Comparison of ENCODE assay signal across 13 cellular contexts in genomic region chr6:25301358-25301757, GRCh38. TPM values are rescaled to one million over a fixed set of nuclear protein-coding genes. Genes with fewer than 3 reads are reported as not detected.
A peak's percentile ranks its signal among the peaks of the same experiment; 100 is the strongest.
DNase-seq lines count a peak whose midpoint lies in the region; ATAC-seq, FAIRE-seq and TF ChIP-seq lines count a peak whose summit lies in the region.
"Had no signal": no experiment of that assay in that cellular context is flagged by ENCODE, and none has a peak within 500 bp of the region (broad histone marks: within the 10 kb centered on the region; RNA-seq: fewer than 3 reads in every experiment).

No MANE protein-coding gene starts in this region.

- WGBS in K562 (ENCODE audit: insufficient coverage, low coverage, missing lambda C conversion rate), result 0% methylated on average over 3 of the region's 3 CpGs
- 56 to 66% methylated on average over 3 of the region's 3 CpGs for WGBS in thyroid gland, 2 donors

- intact Hi-C loops in K562 (cut with micrococcal nuclease), result no loop called here
- intact Hi-C loops in thyroid gland (cut with DNase I), result no loop called here

- no peaks in the 10 kb centered on the region for H3K36me3 ChIP-seq in BLaER1 treated with 17β-estradiol and CSF1 and Interleukin-3, amounts not matched to agents 10 nM and 100 nM
- no peaks in the 10 kb centered on the region for H3K36me3 ChIP-seq in K562 (ENCODE audit: control insufficient read depth, insufficient read depth, low read length)
- no peaks in the 10 kb centered on the region for H3K36me3 ChIP-seq in thyroid gland
- H3K36me3 ChIP-seq: neural progenitor cell had no signal

- FAIRE-seq in K562 (lab: Jason Lieb, UNC), result no peak

- no peak for TF ChIP-seq POLR2A in K562 (conservative IDR thresholded peaks at IDR 0.05)
- TF ChIP-seq POLR2A in thyroid gland (IDR thresholded peaks at IDR 0.05), result no peak

- in situ Hi-C loops in K562 (cut with MboI), result no loop called here

- no peak overlapping the region for H2AFZ ChIP-seq in K562 (ENCODE audit: low read depth, low read length)
- H2AFZ ChIP-seq: GM23248, neural progenitor cell had no signal

- TF ChIP-seq RAD21 in K562 (CRISPR knock-in tag; conservative IDR thresholded peaks at IDR 0.05 in 1 of 2, IDR thresholded peaks at IDR 0.05 in 1 of 2), result no peak

- peaks cover 4 to 19% (median 11%) of the 10 kb centered on the region in 10 experiments; a peak in 18 of 20 replicates for H3K4me1 ChIP-seq in BLaER1 treated with 17β-estradiol and CSF1 and Interleukin-3, amounts not matched to agents 10 nM and 100 nM
- H3K4me1 ChIP-seq in K562 (replicated peaks in 1 of 2; ENCODE audit: control insufficient read depth in 2 of 2, insufficient read depth in 2 of 2, low read length in 2 of 2) (no peaks in the 10 kb centered on the region), thyroid gland (peaks cover 7 to 45% of the 10 kb centered on the region in 2 donors)

- H3K4me2 ChIP-seq in BLaER1 treated with 17β-estradiol and CSF1 and Interleukin-3, amounts not matched to agents 10 nM and 100 nM, result peak overlapping the region; percentile 0 to 78 (median 49); a peak in 18 of 22 replicates
- H3K4me2 ChIP-seq in K562 (ENCODE audit: insufficient read depth, low read length), result no peak overlapping the region
- H3K4me2 ChIP-seq: neural progenitor cell had no signal

- ATAC-seq in GM21737 (IDR thresholded peaks at IDR 0.05; ENCODE audit: unreplicated experiment) (peak; percentile 46), K562 (no peak)
- ATAC-seq: activated CD4-positive, alpha-beta T cell treated with anti-CD3 and anti-CD28 coated beads for 36 hours; Right ventricle myocardium inferior had no signal

- peaks cover 0 to 5% (median 0%) of the 10 kb centered on the region in 11 experiments; a peak in 3 of 22 replicates for H3K9me3 ChIP-seq in BLaER1 treated with 17β-estradiol and CSF1 and Interleukin-3, amounts not matched to agents 10 nM and 100 nM (replicated peaks in 1 of 11)
- H3K9me3 ChIP-seq in K562 (replicated peaks; ENCODE audit: control insufficient read depth, insufficient read depth, low read depth, low read length) (no peaks in the 10 kb centered on the region), thyroid gland (no peaks in the 10 kb centered on the region)

- H3K27ac ChIP-seq in BLaER1 treated with 17β-estradiol and CSF1 and Interleukin-3, amounts not matched to agents 10 nM and 100 nM, result peak overlapping the region in 9 of 11 experiments; percentile 7 to 60 (median 50); a peak in 15 of 22 replicates
- H3K27ac ChIP-seq in K562 (ENCODE audit: extremely low read depth, low read depth, low read length), result no peak overlapping the region
- H3K27ac ChIP-seq in thyroid gland, result no peak overlapping the region
- H3K27ac ChIP-seq: GM23248, neural progenitor cell had no signal

- BruUV-seq in K562 (replicated peaks; lab: Mats Ljungman, UMichigan), result no TSS peak

- CTCF ChIA-PET in K562 (lab: Yijun Ruan, JAX; ENCODE audit: low intra/inter-chr PET ratio), result no interaction called here

- no peaks in the 10 kb centered on the region for H3K9me1 ChIP-seq in K562 (ENCODE audit: control insufficient read depth, insufficient read depth, low read length)

- POLR2A ChIA-PET in K562 (lab: Yijun Ruan, JAX), result interaction anchor here (0.6 kb wide), 1 partner anchor 28 kb away, joined by 3 read pairs; no protein-coding TSS in a partner anchor

- no peaks in the 10 kb centered on the region for H3K79me2 ChIP-seq in K562 (ENCODE audit: control insufficient read depth, insufficient read depth, low read length)

- H3K9ac ChIP-seq in BLaER1 treated with 17β-estradiol and CSF1 and Interleukin-3, amounts not matched to agents 10 nM and 100 nM, result 0 out of 22 replicates have a peak overlapping the region, but pooled peaks of 1 of the 11 experiments have one; percentile 13
- no peak overlapping the region for H3K9ac ChIP-seq in K562 (ENCODE audit: insufficient read depth in 1 of 2, low read depth in 2 of 2, low read length in 2 of 2)
- H3K9ac ChIP-seq: GM23248, neural progenitor cell had no signal

- H3K4me3 ChIP-seq in BLaER1 treated with 17β-estradiol and CSF1 and Interleukin-3, amounts not matched to agents 10 nM and 100 nM, result no peak overlapping the region
- H3K4me3 ChIP-seq in K562 (no peak overlapping the region), thyroid gland (replicated peaks in 1 of 3) (no peak overlapping the region)
- H3K4me3 ChIP-seq: GM23248, neural progenitor cell had no signal

- no peak for TF ChIP-seq EP300 in K562 (IDR thresholded peaks at IDR 0.05; ENCODE audit: low read length)

- H4K20me1 ChIP-seq in BLaER1 treated with 17β-estradiol and CSF1 and Interleukin-3, amounts not matched to agents 10 nM and 100 nM, result no peaks in the 10 kb centered on the region
- H4K20me1 ChIP-seq in K562 (replicated peaks; ENCODE audit: control insufficient read depth, insufficient read depth, low read length), result no peaks in the 10 kb centered on the region

- no peak for TF ChIP-seq CTCF in K562 (IDR thresholded peaks at IDR 0.05 in 2 of 3, conservative IDR thresholded peaks at IDR 0.05 in 1 of 3; ENCODE audit: insufficient read depth in 2 of 3, low read depth in 1 of 3, low read length in 3 of 3)
- TF ChIP-seq CTCF in thyroid gland (IDR thresholded peaks at IDR 0.05), result no peak

- DNase-seq in NAMALWA (ENCODE audit: low spot score) (peak; percentile 74), K562 (ENCODE audit: extremely low read depth in 1 of 4, low spot score in 3 of 4) (no peak), T-helper 2 cell (no peak), thyroid gland (no peak), SHP77 treated with DMSO at 0.1 percent for 48 hours (lab: John Stamatoyannopoulos, UW) (no peak)
- DNase-seq in stimulated activated CD4-positive, alpha-beta T cell treated with anti-CD3 and anti-CD28 coated beads, Interleukin-1b, Interleukin-23, amount 100 ng/mL, for 48 hours, result no peak
- DNase-seq: activated CD4-positive, alpha-beta T cell treated with anti-CD3 and anti-CD28 coated beads for 36 hours; glutamatergic neuron; GM23248 had no signal

- no peaks in the 10 kb centered on the region for H3K27me3 ChIP-seq in BLaER1 treated with 17β-estradiol and CSF1 and Interleukin-3, amounts not matched to agents 10 nM and 100 nM
- H3K27me3 ChIP-seq in K562 (ENCODE audit: control insufficient read depth in 2 of 2, insufficient read depth in 2 of 2, low read length in 2 of 2) (peaks cover 0 to 21% of the 10 kb centered on the region in 2 experiments; a peak in 4 of 5 replicates), thyroid gland (no peaks in the 10 kb centered on the region)
- H3K27me3 ChIP-seq: neural progenitor cell had no signal

TF ChIP-seq in K562, 482 proteins besides CTCF, POLR2A, EP300 and RAD21:
- TF ChIP-seq SPI1 (IDR thresholded peaks at IDR 0.05; ENCODE audit: borderline replicate concordance, low read depth, low read length) (peak; percentile 66; the same call in 1 of the 2 replicates), NR0B1 (IDR thresholded peaks at IDR 0.05; ENCODE audit: partially characterized antibody) (no peak)
TF ChIP-seq in K562: peak in this region for 1.

RNA-seq across cellular contexts. Expression of gene CARMIL1, which starts 22.2 kb away (rescaled TPM):
- 0.32 and 0.95 TPM in 2 replicates for total RNA-seq in K562 (2011; cell fraction: chromatin; rRNA removed; ENCODE audit: low replicate concordance)
- 0.26 TPM in 1 of 2 replicates, not detected in the other for total RNA-seq in K562 (2011; cell fraction: nucleolus; rRNA removed)
- 0.15 TPM in 2 replicates for total RNA-seq in K562 (2011; cell fraction: nucleoplasm; rRNA removed)
- total RNA-seq in K562 (2014; rRNA removed), result 0.04 and 0.32 TPM in 2 replicates
- 0.11 and 0.13 TPM in 2 replicates for total RNA-seq in K562 (2014; rRNA removed; fragmentation: Illumina TruSeq; extraction: Trizol)
- total RNA-seq in K562 (2015; rRNA removed; fragmentation: Illumina TruSeq; extraction: Trizol), result 0.08 and 0.11 TPM in 2 replicates
- total RNA-seq in K562 (2021), result 0.13 TPM in 2 replicates
- 0.05 and 0.08 TPM in 2 replicates for polyA plus RNA-seq in K562 (2011; rRNA removed)
- 0.03 TPM in 2 replicates for polyA plus RNA-seq in K562 (2011; cell fraction: cytosol; rRNA removed)
- polyA plus RNA-seq in K562 (2011; cell fraction: nucleus; rRNA removed), result 0.04 and 0.10 TPM in 2 replicates
- polyA plus RNA-seq in K562 (2012), result 0.04 and 0.12 TPM in 2 replicates
- polyA plus RNA-seq in K562 (2014; fragmentation: Illumina TruSeq; extraction: Trizol), result 0.04 and 0.09 TPM in 2 replicates
- polyA plus RNA-seq in K562 (2014; fragmentation: Nextera tagmentation; extraction: Ambion mirVana), result under 1 TPM in 1 of 2 experiments, not detected in 1; 0.08 TPM
- polyA plus RNA-seq in K562 (2014; rRNA removed), result 0.04 TPM in 2 replicates
- polyA minus RNA-seq in K562 (2011; rRNA and poly(A)+ RNA removed), result 0.18 and 0.21 TPM in 2 replicates
- 0.10 TPM in 1 of 2 replicates, not detected in the other for polyA minus RNA-seq in K562 (2011; cell fraction: cytosol; rRNA and poly(A)+ RNA removed)
- 0.13 and 0.22 TPM in 2 replicates for polyA minus RNA-seq in K562 (2011; cell fraction: nucleus; rRNA and poly(A)+ RNA removed)
- total RNA-seq in thyroid gland, result 10 to 100 TPM; 24.7 to 34.4 (median 30.7) TPM

Comparison
In these comparisons a context has a peak if more than half of its experiments do, and no peak if none do; other contexts are left out.
1. H3K27ac ChIP-seq: peak in BLaER1 treated with 17β-estradiol and CSF1 and Interleukin-3, amounts not matched to agents 10 nM and 100 nM (9 of 11); none in K562 (single experiment) and thyroid gland (0 of 3).
2. RNA of gene CARMIL1, which starts 22.2 kb away (total RNA-seq): 24.7 to 34.4 TPM in thyroid gland; 0.04 to 0.95 TPM in K562; every median in the first group is over 10 times any median in the second.